Comparison of ENCODE assay signal across 8 cellular contexts in genomic region chr16:28192811-28193529, GRCh38. TPM values are rescaled to one million over a fixed set of nuclear protein-coding genes. Genes with fewer than 3 reads are reported as not detected.
A peak's percentile ranks its signal among the peaks of the same experiment; 100 is the strongest.
DNase-seq lines count a peak whose midpoint lies in the region; ATAC-seq, FAIRE-seq and TF ChIP-seq lines count a peak whose summit lies in the region.

No MANE protein-coding gene starts in this region.

- H4K20me1 ChIP-seq in PC-3 (ENCODE audit: low read length), result peaks cover 33% of the 10 kb centered on the region

- H3K36me3 ChIP-seq in PC-3 (ENCODE audit: low read depth, low read length) (peaks cover 16% of the 10 kb centered on the region), small intestine (ENCODE audit: control insufficient read depth in 2 of 2, insufficient read depth in 2 of 2, low read length in 2 of 2) (peaks cover 2 to 6% of the 10 kb centered on the region in 2 donors), adrenal gland (replicated peaks in 1 of 2) (no peaks in the 10 kb centered on the region)

- H3K4me1 ChIP-seq in PC-3 (ENCODE audit: insufficient read depth, low read length) (peaks cover 26% of the 10 kb centered on the region), small intestine (ENCODE audit: control insufficient read depth in 2 of 2, insufficient read depth in 1 of 2, low read depth in 1 of 2, low read length in 1 of 2) (peaks cover 3 to 16% of the 10 kb centered on the region in 2 donors), adrenal gland (replicated peaks in 1 of 2) (peaks cover 11 to 34% of the 10 kb centered on the region in 2 donors)

- POLR2A ChIA-PET in PC-3 (lab: Charles Lee; ENCODE audit: unreplicated experiment), result no interaction called here

- ATAC-seq in GM21825 (IDR thresholded peaks at IDR 0.05; ENCODE audit: unreplicated experiment) (peak; percentile 54), PC-3 (no peak), Right ventricle myocardium inferior (no peak)

- no peaks in the 10 kb centered on the region for H3F3A ChIP-seq in PC-3 (ENCODE audit: low read length, unreplicated experiment)

- no TSS peak for BruUV-seq in PC-3 (replicated peaks; lab: Mats Ljungman, UMichigan)

- H3K9me2 ChIP-seq in PC-3 (replicated peaks; ENCODE audit: low read length), result no peaks in the 10 kb centered on the region

- H3K79me2 ChIP-seq in PC-3 (ENCODE audit: low read length), result peaks cover 98% of the 10 kb centered on the region

- H3K4me3 ChIP-seq in PC-3 (ENCODE audit: low read length) (no peak overlapping the region), small intestine (ENCODE audit: low read depth in 1 of 2, low read length in 2 of 2) (no peak overlapping the region), adrenal gland (no peak overlapping the region)

- no peak overlapping the region for H2AFZ ChIP-seq in PC-3 (ENCODE audit: low read length)

- H3K4me2 ChIP-seq in PC-3 (ENCODE audit: low read length), result no peak overlapping the region

- no peak overlapping the region for H3K9ac ChIP-seq in PC-3 (ENCODE audit: low read length)

- no peak for FAIRE-seq in small intestine (lab: Jason Lieb, UNC)

- intact Hi-C loops in PC-3 (cut with micrococcal nuclease) (no loop called here), Right ventricle myocardium inferior (cut with DNase I) (no loop called here), adrenal gland (cut with DNase I) (no loop called here)

- H3K27me3 ChIP-seq in PC-3 (ENCODE audit: low read length) (no peaks in the 10 kb centered on the region), small intestine (ENCODE audit: control insufficient read depth in 2 of 2, insufficient read depth in 2 of 2, low read length in 2 of 2) (no peaks in the 10 kb centered on the region), adrenal gland (no peaks in the 10 kb centered on the region)

- H3K9me3 ChIP-seq in PC-3 (ENCODE audit: low read length) (no peaks in the 10 kb centered on the region), small intestine (ENCODE audit: control insufficient read depth, low read depth) (no peaks in the 10 kb centered on the region), adrenal gland (replicated peaks in 1 of 3) (no peaks in the 10 kb centered on the region)

- TF ChIP-seq CTCF in PC-3 (conservative IDR thresholded peaks at IDR 0.05; ENCODE audit: low read depth, low read length) (no peak), adrenal gland (IDR thresholded peaks at IDR 0.05) (no peak)

- DNase-seq in CMK (ENCODE audit: low read depth), result peak; percentile 40
- no peak for DNase-seq in PC-3
- DNase-seq in activated effector memory CD4-positive, alpha-beta T cell treated with anti-CD3 and anti-CD28 coated beads, Interleukin-2, amount 50 U/mL, for 16 hours, result peak; percentile 91
- DNase-seq in small intestine, result peak; percentile 56
- DNase-seq in Right ventricle myocardium inferior (ENCODE audit: missing footprints), result no peak
- DNase-seq in foreskin melanocyte, result no peak
- DNase-seq in adrenal gland, result no peak

- CTCF ChIA-PET in PC-3 (lab: Charles Lee), result no interaction called here

- no peak for TF ChIP-seq POLR2A in adrenal gland (IDR thresholded peaks at IDR 0.05)

- H3K27ac ChIP-seq in PC-3 (ENCODE audit: low read length) (0 out of 2 replicates have a peak overlapping the region, but pooled peaks have one; percentile 9), small intestine (ENCODE audit: low read depth in 1 of 2, low read length in 1 of 2) (peak overlapping the region; percentile 22 to 72), adrenal gland (no peak overlapping the region)

- WGBS in small intestine, 3 donors, result 71 to 83% (median 71%) methylated on average over 10 of the region's 10 CpGs
- WGBS in adrenal gland, 4 donors, result 69 to 87% (median 77%) methylated on average over 10 of the region's 10 CpGs

RNA-seq across cellular contexts. Expression of gene XPO6, which starts 18.8 kb away (rescaled TPM):
- 106 and 110 TPM in 2 replicates for total RNA-seq in PC-3 (2014; rRNA removed)
- polyA plus RNA-seq in small intestine, result 10 to 100 TPM; 52.3 to 78.1 (median 61.0) TPM
- 30.4 TPM for total RNA-seq in Right ventricle myocardium inferior
- 100 to 1,000 TPM in 3 of 8 donors, 10 to 100 TPM in 5; 61.1 to 194 (median 88.7) TPM for total RNA-seq in adrenal gland
- polyA plus RNA-seq in adrenal gland, result 100 to 1,000 TPM in 1 of 3 donors, 10 to 100 TPM in 2; 95.5 to 109 (median 98.5) TPM

Comparison
In these comparisons a context has a peak if more than half of its experiments do, and no peak if none do; other contexts are left out.
1. DNase-seq: peak in CMK (single experiment), activated effector memory CD4-positive, alpha-beta T cell treated with anti-CD3 and anti-CD28 coated beads, Interleukin-2, amount 50 U/mL, for 16 hours (single experiment) and small intestine (single experiment); none in PC-3 (single experiment), Right ventricle myocardium inferior (single experiment), foreskin melanocyte (single experiment) and adrenal gland (0 of 7).
2. H3K27ac ChIP-seq: peak in PC-3 (single experiment) and small intestine (2 of 2); none in adrenal gland (0 of 5).